ENCODE assay signal across 16 cellular contexts in genomic region chr20:48480391-48480790, GRCh38.
DNase-seq lines count a peak whose midpoint lies in the region; ATAC-seq, FAIRE-seq and TF ChIP-seq lines count a peak whose summit lies in the region.
"Had no signal": no experiment of that assay in that cellular context is flagged by ENCODE, and none has a peak within 500 bp of the region (broad histone marks: within the 10 kb centered on the region; RNA-seq: fewer than 3 reads in every experiment).

No MANE protein-coding gene starts in this region.

- peak; percentile 24; the same call in 1 of the 3 replicates for ATAC-seq in GM23338
- ATAC-seq in GM12878 = peak; percentile 44
- ATAC-seq in activated CD4-positive, alpha-beta T cell treated with anti-CD3 and anti-CD28 coated beads for 36 hours = no peak
- no peak for ATAC-seq in left ventricle myocardium superior

- no peak overlapping the region for H3K27ac Mint-ChIP-seq in GM23338
- H3K27ac Mint-ChIP-seq in activated CD4-positive, alpha-beta T cell treated with anti-CD3 and anti-CD28 coated beads for 36 hours = no peak overlapping the region
- H3K27ac Mint-ChIP-seq: CD4-positive, alpha-beta memory T cell; HFFc6 had no signal

- H3K4me1 ChIP-seq in GM23338 (ENCODE audit: insufficient read depth) (no peaks in the 10 kb centered on the region), HAP-1 (peaks cover 4% of the 10 kb centered on the region; the same call in 1 of the 2 replicates), GM12878 (ENCODE audit: control insufficient read depth, insufficient read depth, low read length) (peaks cover 18% of the 10 kb centered on the region), tibial artery (no peaks in the 10 kb centered on the region)

- TF ChIP-seq EP300 in GM12878 (IDR thresholded peaks at IDR 0.05; ENCODE audit: borderline replicate concordance in 1 of 2, control insufficient read depth in 1 of 2, low read depth in 2 of 2, low read length in 2 of 2) = no peak

- peaks cover 7% of the 10 kb centered on the region for H3K9me3 Mint-ChIP-seq in GM23338
- no peaks in the 10 kb centered on the region for H3K9me3 Mint-ChIP-seq in activated CD4-positive, alpha-beta T cell treated with anti-CD3 and anti-CD28 coated beads for 36 hours (ENCODE audit: low read depth)

- H3K4me2 ChIP-seq in GM23338 (no peak overlapping the region), GM12878 (ENCODE audit: control insufficient read depth, insufficient read depth) (no peak overlapping the region)

- SMC1A ChIA-PET in GM12878 (lab: Charles Lee; ENCODE audit: uncharacterized antibody, unreplicated experiment) = no interaction called here

- FAIRE-seq in GM12878 (lab: Jason Lieb, UNC) = no peak
- FAIRE-seq: GM18507 had no signal

- POLR2A ChIA-PET in GM12878 (lab: Charles Lee) = no interaction called here
- POLR2A ChIA-PET in activated CD4-positive, alpha-beta T cell treated with anti-CD3 and anti-CD28 coated beads for 36 hours (lab: Charles Lee) = no interaction called here

- WGBS in GM12878 (ENCODE audit: insufficient coverage, insufficient replicate concordance, low lambda C conversion rate, missing lambda C conversion rate) = 44% methylated on average over 5 of the region's 5 CpGs

- H3K4me3 ChIP-seq in GM23338 (no peak overlapping the region), HAP-1 (no peak overlapping the region), GM12878 (no peak overlapping the region), tibial artery (no peak overlapping the region)

- H3K27ac ChIP-seq in GM23338 (ENCODE audit: low read depth) = no peak overlapping the region
- H3K27ac ChIP-seq in GM12878 (ENCODE audit: control insufficient read depth, insufficient read depth) = no peak overlapping the region
- H3K27ac ChIP-seq in tibial artery = no peak overlapping the region

- no peaks in the 10 kb centered on the region for H3K36me3 ChIP-seq in GM23338 (ENCODE audit: insufficient read depth)
- no peaks in the 10 kb centered on the region for H3K36me3 ChIP-seq in HAP-1 (replicated peaks)
- no peaks in the 10 kb centered on the region for H3K36me3 ChIP-seq in GM12878 (ENCODE audit: control insufficient read depth in 2 of 2, insufficient read depth in 2 of 2, low read length in 1 of 2)
- no peaks in the 10 kb centered on the region for H3K36me3 ChIP-seq in tibial artery

- no peak for TF ChIP-seq POLR2A in GM12878 (IDR thresholded peaks at IDR 0.05; ENCODE audit: low read depth, low read length)

- intact Hi-C loops in GM12878 (cut with micrococcal nuclease; ENCODE audit: unreplicated experiment) (loop anchor here (5.0 to 10.0 kb wide), 2 partner anchors 116 to 142 kb away; no protein-coding TSS in a partner anchor), tibial artery (cut with DNase I; ENCODE audit: low total_unique reads) (no loop called here), left ventricle myocardium superior (cut with micrococcal nuclease) (no loop called here)
- intact Hi-C loops in activated CD4-positive, alpha-beta T cell treated with anti-CD3 and anti-CD28 coated beads for 36 hours (cut with DNase I, micrococcal nuclease) = no loop called here

- H3K9ac ChIP-seq in GM12878 (ENCODE audit: control insufficient read depth, insufficient read depth, low read length) = no peak overlapping the region

- no peak overlapping the region for H2AFZ ChIP-seq in GM23338
- H2AFZ ChIP-seq in GM12878 (ENCODE audit: control insufficient read depth, low read depth, low read length) = no peak overlapping the region

- TF ChIP-seq CTCF in GM23338 (conservative IDR thresholded peaks at IDR 0.05; ENCODE audit: low read depth in 2 of 2) = no peak
- TF ChIP-seq CTCF in GM12878 (IDR thresholded peaks at IDR 0.05 in 2 of 3, conservative IDR thresholded peaks at IDR 0.05 in 1 of 3; ENCODE audit: control insufficient read depth in 2 of 3, extremely low read depth in 1 of 3, insufficient read depth in 1 of 3, low read depth in 3 of 3, low read length in 3 of 3) = no peak
- TF ChIP-seq CTCF in tibial artery (IDR thresholded peaks at IDR 0.05) = no peak

- no peak for TF ChIP-seq RAD21 in GM12878 (IDR thresholded peaks at IDR 0.05; ENCODE audit: insufficient read depth, low read depth, low read length)

- no TSS peak for BruUV-seq in GM12878 (replicated peaks; lab: Mats Ljungman, UMichigan)

- H3K79me2 ChIP-seq in GM23338 (replicated peaks; ENCODE audit: insufficient read depth) (no peaks in the 10 kb centered on the region), GM12878 (ENCODE audit: control insufficient read depth, insufficient read depth, low read length) (no peaks in the 10 kb centered on the region)

- H4K20me1 ChIP-seq in GM23338 (replicated peaks; ENCODE audit: insufficient read depth) = no peaks in the 10 kb centered on the region
- no peaks in the 10 kb centered on the region for H4K20me1 ChIP-seq in GM12878 (ENCODE audit: control insufficient read depth, insufficient read depth)

- no peaks in the 10 kb centered on the region for H3K9me3 ChIP-seq in HAP-1
- no peaks in the 10 kb centered on the region for H3K9me3 ChIP-seq in GM12878 (replicated peaks; ENCODE audit: control insufficient read depth, insufficient read depth, low read length)
- no peaks in the 10 kb centered on the region for H3K9me3 ChIP-seq in tibial artery

- H3K4me3 Mint-ChIP-seq in GM23338 = no peak overlapping the region
- no peak overlapping the region for H3K4me3 Mint-ChIP-seq in activated CD4-positive, alpha-beta T cell treated with anti-CD3 and anti-CD28 coated beads for 36 hours
- H3K4me3 Mint-ChIP-seq: CD4-positive, alpha-beta memory T cell; HFFc6 had no signal

- peaks cover 7% of the 10 kb centered on the region for H3K27me3 Mint-ChIP-seq in GM23338 (ENCODE audit: insufficient read depth, low read depth, poor library complexity)
- peaks cover 18% of the 10 kb centered on the region for H3K27me3 Mint-ChIP-seq in activated CD4-positive, alpha-beta T cell treated with anti-CD3 and anti-CD28 coated beads for 36 hours

- peaks cover 8% of the 10 kb centered on the region; the same call in 2 of the 3 replicates for H3K36me3 Mint-ChIP-seq in GM23338 (ENCODE audit: low read depth)
- H3K36me3 Mint-ChIP-seq in activated CD4-positive, alpha-beta T cell treated with anti-CD3 and anti-CD28 coated beads for 36 hours (ENCODE audit: low read depth) = no peaks in the 10 kb centered on the region
- H3K36me3 Mint-ChIP-seq: CD4-positive, alpha-beta memory T cell had no signal

- no peaks in the 10 kb centered on the region for H3K9me2 ChIP-seq in GM23338 (ENCODE audit: insufficient read depth)

- peaks cover 17% of the 10 kb centered on the region for H3K4me1 Mint-ChIP-seq in GM23338
- no peaks in the 10 kb centered on the region for H3K4me1 Mint-ChIP-seq in activated CD4-positive, alpha-beta T cell treated with anti-CD3 and anti-CD28 coated beads for 36 hours
- H3K4me1 Mint-ChIP-seq: CD4-positive, alpha-beta memory T cell had no signal

- RAD21 ChIA-PET in GM12878 (lab: Charles Lee; ENCODE audit: unreplicated experiment) = interaction anchor here (1.9 kb wide), 1 partner anchor 140 kb away, joined by 5 read pairs; no protein-coding TSS in a partner anchor

- H3K27me3 ChIP-seq in GM23338 (ENCODE audit: insufficient read depth) (no peaks in the 10 kb centered on the region), HAP-1 (ENCODE audit: low read depth) (peaks cover 7% of the 10 kb centered on the region), GM12878 (replicated peaks in 1 of 2; ENCODE audit: control insufficient read depth in 2 of 2, insufficient read depth in 2 of 2, low read length in 1 of 2) (no peaks in the 10 kb centered on the region; a peak in 1 of 4 replicates), tibial artery (peaks cover 0 to 44% of the 10 kb centered on the region in 2 donors)

- CTCF ChIA-PET in GM12878 (lab: Yijun Ruan, JAX) = no interaction called here
- CTCF ChIA-PET in activated CD4-positive, alpha-beta T cell treated with anti-CD3 and anti-CD28 coated beads for 36 hours (lab: Charles Lee) = no interaction called here

- DNase-seq in GM23338 (ENCODE audit: low spot score) (no peak), HAP-1 (ENCODE audit: low spot score in 2 of 2) (peak; percentile 4 to 13), GM12878 (ENCODE audit: low read depth, low spot score) (no peak), NCI-H1436 treated with DMSO at 0.1 percent for 48 hours (lab: John Stamatoyannopoulos, UW) (no peak), tibial artery (no peak), left ventricle myocardium superior (no peak)
- DNase-seq in activated CD4-positive, alpha-beta T cell treated with anti-CD3 and anti-CD28 coated beads for 36 hours = no peak
- DNase-seq: C1 segment of cervical spinal cord; Calu3; CD4-positive, alpha-beta memory T cell; COR-L47; DMS53; DMS79 treated with DMSO at 0.1 percent for 48 hours; GF-D8; HFFc6 had no signal

- H3F3A ChIP-seq in GM23338 (replicated peaks; ENCODE audit: low read depth) = no peaks in the 10 kb centered on the region

- in situ Hi-C loops in HAP-1 (cut with MboI; ENCODE audit: low sequenced_read_pairs) = no loop called here
- in situ Hi-C loops in GM12878 (cut with MboI) = no loop called here

TF ChIP-seq in GM12878, 131 proteins besides CTCF, POLR2A, EP300 and RAD21 (continues in another document):
- TF ChIP-seq, protein P1, sequence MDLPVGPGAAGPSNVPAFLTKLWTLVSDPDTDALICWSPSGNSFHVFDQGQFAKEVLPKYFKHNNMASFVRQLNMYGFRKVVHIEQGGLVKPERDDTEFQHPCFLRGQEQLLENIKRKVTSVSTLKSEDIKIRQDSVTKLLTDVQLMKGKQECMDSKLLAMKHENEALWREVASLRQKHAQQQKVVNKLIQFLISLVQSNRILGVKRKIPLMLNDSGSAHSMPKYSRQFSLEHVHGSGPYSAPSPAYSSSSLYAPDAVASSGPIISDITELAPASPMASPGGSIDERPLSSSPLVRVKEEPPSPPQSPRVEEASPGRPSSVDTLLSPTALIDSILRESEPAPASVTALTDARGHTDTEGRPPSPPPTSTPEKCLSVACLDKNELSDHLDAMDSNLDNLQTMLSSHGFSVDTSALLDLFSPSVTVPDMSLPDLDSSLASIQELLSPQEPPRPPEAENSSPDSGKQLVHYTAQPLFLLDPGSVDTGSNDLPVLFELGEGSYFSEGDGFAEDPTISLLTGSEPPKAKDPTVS (IDR thresholded peaks at IDR 0.05; ENCODE audit: low read depth, low read length) = no peak
- TF ChIP-seq NFXL1 (IDR thresholded peaks at IDR 0.05; ENCODE audit: borderline replicate concordance) (no peak), SPI1 (IDR thresholded peaks at IDR 0.05; ENCODE audit: borderline replicate concordance, insufficient read depth, low read depth, low read length) (peak; percentile 49; the same call in 1 of the 2 replicates), DPF2 (IDR thresholded peaks at IDR 0.05) (no peak), POLR2AphosphoS5 (IDR thresholded peaks at IDR 0.05; ENCODE audit: low read length) (no peak), HDAC6 (IDR thresholded peaks at IDR 0.05; ENCODE audit: unreplicated experiment) (no peak), NFYA (IDR thresholded peaks at IDR 0.05; ENCODE audit: borderline replicate concordance, low read depth, low read length) (no peak), HDAC2 (IDR thresholded peaks at IDR 0.05) (no peak), SIX5 (IDR thresholded peaks at IDR 0.05; ENCODE audit: low read depth, low read length, severe bottlenecking) (no peak), NFIC (IDR thresholded peaks at IDR 0.05; ENCODE audit: low read depth, low read length) (no peak), ZNF207 (IDR thresholded peaks at IDR 0.05; ENCODE audit: borderline replicate concordance) (no peak), YBX1 (IDR thresholded peaks at IDR 0.05) (no peak)

Comparison
In these comparisons a context has a peak if more than half of its experiments do, and no peak if none do; other contexts are left out.
1. ATAC-seq: peak in GM23338 (single experiment) and GM12878 (single experiment); none in activated CD4-positive, alpha-beta T cell treated with anti-CD3 and anti-CD28 coated beads for 36 hours (single experiment) and left ventricle myocardium superior (single experiment).
2. DNase-seq: peak in HAP-1 (2 of 2); none in GM23338 (single experiment), GM12878 (single experiment), NCI-H1436 treated with DMSO at 0.1 percent for 48 hours (single experiment), activated CD4-positive, alpha-beta T cell treated with anti-CD3 and anti-CD28 coated beads for 36 hours (single experiment), tibial artery (0 of 2) and left ventricle myocardium superior (single experiment).